11 cellular contexts compared by ENCODE assay signal in genomic region chr5:163760498-163760897, GRCh38.
DNase-seq lines count a peak whose midpoint lies in the region; ATAC-seq and TF ChIP-seq lines count a peak whose summit lies in the region.
"Had no signal": no experiment of that assay in that cellular context is flagged by ENCODE, and none has a peak within 500 bp of the region (broad histone marks: within the 10 kb centered on the region; RNA-seq: fewer than 3 reads in every experiment).

No MANE protein-coding gene starts in this region.

- POLR2A ChIA-PET in MCF 10A (lab: Yijun Ruan, JAX), result interaction anchor here (0.5 to 1.2 kb wide), 6 partner anchors 10 to 191 kb away, joined by 3 to 5 read pairs (median 4); no protein-coding TSS in a partner anchor
- POLR2A ChIA-PET in activated CD8-positive, alpha-beta T cell treated with anti-CD3 and anti-CD28 coated beads for 36 hours (lab: Charles Lee), result no interaction called here

- H3K36me3 ChIP-seq in breast epithelium, result no peaks in the 10 kb centered on the region

- intact Hi-C loops in MCF 10A (cut with micrococcal nuclease), result no loop called here
- intact Hi-C loops in breast epithelium (cut with DNase I; ENCODE audit: low total_unique reads), result no loop called here
- intact Hi-C loops in activated CD8-positive, alpha-beta T cell treated with anti-CD3 and anti-CD28 coated beads for 36 hours (cut with micrococcal nuclease), result no loop called here

- H3K27ac Mint-ChIP-seq in MCF 10A (ENCODE audit: low read depth, unreplicated experiment), result peak overlapping the region; percentile 62
- no peak overlapping the region for H3K27ac Mint-ChIP-seq in activated CD8-positive, alpha-beta T cell treated with anti-CD3 and anti-CD28 coated beads for 36 hours

- peaks cover 12% of the 10 kb centered on the region for H3K9me3 Mint-ChIP-seq in MCF 10A (ENCODE audit: unreplicated experiment)
- no peaks in the 10 kb centered on the region for H3K9me3 Mint-ChIP-seq in activated CD8-positive, alpha-beta T cell treated with anti-CD3 and anti-CD28 coated beads for 36 hours

- H3K27me3 ChIP-seq in breast epithelium, result no peaks in the 10 kb centered on the region

- BruUV-seq in MCF 10A (replicated peaks; lab: Mats Ljungman, UMichigan), result no TSS peak

- DNase-seq in MCF 10A (ENCODE audit: unreplicated experiment), result peak; percentile 98
- DNase-seq in breast epithelium (ENCODE audit: low spot score in 2 of 2), result no peak
- peak; percentile 97 for DNase-seq in amniotic epithelial cell (ENCODE audit: low read depth)
- peak; percentile 23 for DNase-seq in glomerular visceral epithelial cell (ENCODE audit: extremely low spot score)
- DNase-seq in activated CD8-positive, alpha-beta T cell treated with anti-CD3 and anti-CD28 coated beads for 36 hours, result no peak
- no peak for DNase-seq in globus pallidus (ENCODE audit: low spot score)
- DNase-seq: activated effector memory CD4-positive, alpha-beta T cell treated with Interleukin-2 at 50 U/mL for 16 hours; NCI-H446 treated with DMSO at 0.1 percent for 48 hours had no signal

- TF ChIP-seq CTCF in MCF 10A (IDR thresholded peaks at IDR 0.05; ENCODE audit: unreplicated experiment) (no peak), breast epithelium (IDR thresholded peaks at IDR 0.05) (no peak)
- TF ChIP-seq CTCF in activated CD8-positive, alpha-beta T cell treated with anti-CD3 and anti-CD28 coated beads for 36 hours (IDR thresholded peaks at IDR 0.05), result no peak

- CTCF ChIA-PET in MCF 10A (lab: Yijun Ruan, JAX), result interaction anchor here (0.8 kb wide), 1 partner anchor 10 kb away, joined by 3 read pairs; no protein-coding TSS in a partner anchor
- CTCF ChIA-PET in activated CD8-positive, alpha-beta T cell treated with anti-CD3 and anti-CD28 coated beads for 36 hours (lab: Charles Lee), result no interaction called here

- no peak overlapping the region for H3K27ac ChIP-seq in breast epithelium
- H3K27ac ChIP-seq: coronary artery had no signal

- no peaks in the 10 kb centered on the region for H3K4me1 ChIP-seq in breast epithelium

- no peaks in the 10 kb centered on the region for H3K27me3 Mint-ChIP-seq in MCF 10A (ENCODE audit: insufficient read depth, unreplicated experiment)
- no peaks in the 10 kb centered on the region for H3K27me3 Mint-ChIP-seq in activated CD8-positive, alpha-beta T cell treated with anti-CD3 and anti-CD28 coated beads for 36 hours

- peaks cover 32% of the 10 kb centered on the region for H3K4me1 Mint-ChIP-seq in MCF 10A (ENCODE audit: insufficient read depth, unreplicated experiment)
- H3K4me1 Mint-ChIP-seq in activated CD8-positive, alpha-beta T cell treated with anti-CD3 and anti-CD28 coated beads for 36 hours (ENCODE audit: low read depth), result no peaks in the 10 kb centered on the region

- H3K36me3 Mint-ChIP-seq in MCF 10A (ENCODE audit: insufficient read depth, unreplicated experiment), result no peaks in the 10 kb centered on the region
- H3K36me3 Mint-ChIP-seq in activated CD8-positive, alpha-beta T cell treated with anti-CD3 and anti-CD28 coated beads for 36 hours (ENCODE audit: low read depth), result no peaks in the 10 kb centered on the region

- H3K4me3 Mint-ChIP-seq in MCF 10A (ENCODE audit: unreplicated experiment), result no peak overlapping the region
- no peak overlapping the region for H3K4me3 Mint-ChIP-seq in activated CD8-positive, alpha-beta T cell treated with anti-CD3 and anti-CD28 coated beads for 36 hours

- TF ChIP-seq POLR2A in breast epithelium (IDR thresholded peaks at IDR 0.05), result no peak

- H3K4me3 ChIP-seq in breast epithelium, result no peak overlapping the region
- H3K4me3 ChIP-seq: coronary artery had no signal

- no peaks in the 10 kb centered on the region for H3K9me3 ChIP-seq in breast epithelium

- no peak for ATAC-seq in activated CD8-positive, alpha-beta T cell treated with anti-CD3 and anti-CD28 coated beads for 36 hours
- no peak for ATAC-seq in GM21619 (IDR thresholded peaks at IDR 0.05; ENCODE audit: unreplicated experiment)
- no peak for ATAC-seq in HG02759 (IDR thresholded peaks at IDR 0.05; ENCODE audit: unreplicated experiment)

Comparison
In these comparisons a context has a peak if more than half of its experiments do, and no peak if none do; other contexts are left out.
1. DNase-seq: peak in MCF 10A (single experiment), amniotic epithelial cell (single experiment) and glomerular visceral epithelial cell (single experiment); none in breast epithelium (0 of 2), activated CD8-positive, alpha-beta T cell treated with anti-CD3 and anti-CD28 coated beads for 36 hours (single experiment) and globus pallidus (single experiment).